Comparison of ENCODE assay signal across 8 cellular contexts in the genomic region with DNA sequence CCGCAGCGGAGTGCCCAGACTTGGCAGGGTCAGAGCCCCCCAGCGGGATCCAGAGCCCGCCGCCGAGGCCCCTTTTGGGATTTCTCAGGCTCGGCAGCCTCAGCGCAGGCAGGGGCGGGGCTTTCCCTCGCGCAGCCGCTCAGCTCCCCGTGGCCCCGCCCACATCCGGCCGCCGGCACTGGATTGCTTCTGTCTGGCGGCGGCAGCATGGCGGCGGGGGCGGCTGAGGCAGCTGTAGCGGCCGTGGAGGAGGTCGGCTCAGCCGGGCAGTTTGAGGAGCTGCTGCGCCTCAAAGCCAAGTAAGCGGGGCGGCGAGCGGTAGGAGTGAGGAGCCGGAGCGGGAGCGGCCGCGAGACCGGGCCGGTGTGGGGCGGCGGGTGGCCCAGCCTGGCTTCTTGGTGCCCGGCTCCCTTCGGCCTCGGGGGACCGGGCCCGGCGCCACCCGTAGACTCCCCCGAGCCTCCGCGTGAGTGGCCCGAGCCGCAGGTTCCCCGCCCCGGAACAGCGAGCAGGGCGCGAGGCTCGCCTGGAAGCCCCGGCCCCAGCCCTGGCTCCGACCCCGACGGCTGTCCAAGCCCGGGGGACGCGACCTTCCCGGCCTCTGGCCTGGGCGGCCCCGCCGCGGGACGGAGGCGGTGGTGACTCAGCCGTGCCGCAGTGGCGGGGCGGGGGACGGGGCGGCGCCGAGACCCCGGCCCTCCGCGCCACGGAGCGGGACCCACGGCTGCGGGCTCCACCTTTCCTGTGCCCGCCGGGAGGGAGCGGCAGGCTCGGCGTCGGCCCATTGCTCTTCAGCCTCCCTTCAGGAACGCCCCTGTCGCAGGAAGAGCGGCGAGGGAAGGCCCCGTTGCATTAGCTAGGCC. TPM values are rescaled to one million over a fixed set of nuclear protein-coding genes. Genes with fewer than 3 reads are reported as not detected.
DNase-seq lines count a peak whose midpoint lies in the region; ATAC-seq and TF ChIP-seq lines count a peak whose summit lies in the region.

A gene (plus strand): TSS at position 178 of the 863 bp plus-strand sequence. CDS start 30 bp downstream, at position 208.

- 0 out of 2 replicates have a peak, but pooled peaks cover 6% of the 10 kb centered on the region for H4K20me1 ChIP-seq in HCT116 (ENCODE audit: insufficient read depth)

- H3K4me1 ChIP-seq in HCT116 (ENCODE audit: control insufficient read depth in 1 of 2, insufficient read depth in 2 of 2, low read length in 2 of 2) (peaks cover 8 to 24% of the 10 kb centered on the region in 2 experiments; a peak in 3 of 4 replicates), adipocyte (ENCODE audit: control insufficient read depth, insufficient read depth, low read length) (peaks cover 35% of the 10 kb centered on the region), cardiac muscle cell (ENCODE audit: low read depth) (peaks cover 9% of the 10 kb centered on the region), transverse colon (peaks cover 17 to 45% (median 22%) of the 10 kb centered on the region in 4 donors)

- TF ChIP-seq RAD21 in HCT116 (IDR thresholded peaks at IDR 0.05; ENCODE audit: low read depth), result no peak

- POLR2A ChIA-PET in HCT116 (lab: Charles Lee), result interaction anchor here (1.0 to 2.9 kb wide), 2 partner anchors 26 kb away, joined by 11 to 13 read pairs; a partner anchor contains a TSS

- in situ Hi-C loops in transverse colon (cut with MboI; ENCODE audit: low pct_ligation_motif_present in 1 of 4, low pct_unique_long_range_greater_than_20kb in 1 of 4, low sequenced_read_pairs in 3 of 4), result no loop called here

- intact Hi-C loops in HCT116 (cut with micrococcal nuclease) (loop anchor here (1.0 kb wide), 1 partner anchor 25 kb away; no protein-coding TSS in a partner anchor), transverse colon (cut with DNase I; ENCODE audit: low total_unique reads) (loop anchor here (2.0 kb wide), 1 partner anchor 26 kb away; a partner anchor contains a TSS)

- H2AFZ ChIP-seq in HCT116 (ENCODE audit: low read depth, low read length, poor library complexity, severe bottlenecking), result no peak within 1 kb of the TSS

- TF ChIP-seq EP300 in transverse colon (IDR thresholded peaks at IDR 0.05; ENCODE audit: low read depth), result no peak

- 0% methylated on average over 36 of the region's 98 CpGs; no CpG with 5 or more reads in 1 of the 2 donors for WGBS in transverse colon (ENCODE audit: low coverage in 1 of 2), 2 donors

- H3K9me3 ChIP-seq in HCT116 (ENCODE audit: control insufficient read depth in 1 of 2, insufficient read depth in 1 of 2, low read depth in 1 of 2, low read length in 2 of 2), result no peaks in the 10 kb centered on the region
- H3K9me3 ChIP-seq in adipocyte (ENCODE audit: control insufficient read depth, low read length), result no peaks in the 10 kb centered on the region
- H3K9me3 ChIP-seq in cardiac muscle cell (ENCODE audit: low read depth), result no peaks in the 10 kb centered on the region
- H3K9me3 ChIP-seq in transverse colon, result no peaks in the 10 kb centered on the region

- peak within 1 kb of the TSS; percentile 70 for H3K4me3 ChIP-seq in GM08714 (ENCODE audit: low read length)
- peak within 1 kb of the TSS; percentile 61 to 73 for H3K4me3 ChIP-seq in HCT116 (replicated peaks in 1 of 2; ENCODE audit: low read depth in 1 of 2, low read length in 2 of 2)
- peak within 1 kb of the TSS; percentile 91 for H3K4me3 ChIP-seq in adipocyte (ENCODE audit: low read length)
- peak within 1 kb of the TSS; percentile 100 for H3K4me3 ChIP-seq in cardiac muscle cell
- H3K4me3 ChIP-seq in transverse colon, result peak within 1 kb of the TSS; percentile 65 to 100 (median 86)

- peaks cover 48% of the 10 kb centered on the region for H3K79me2 ChIP-seq in HCT116 (ENCODE audit: insufficient read depth, low read length)

- peak; percentile 87 for ATAC-seq in HCT116

- TF ChIP-seq POLR2A in HCT116 (IDR thresholded peaks at IDR 0.05; ENCODE audit: borderline replicate concordance, extremely low read depth, insufficient read depth, insufficient read length) (no peak), transverse colon (IDR thresholded peaks at IDR 0.05) (peak; percentile 73)

- peak; percentile 3 for DNase-seq in HCT116 (ENCODE audit: low read depth, low spot score)
- DNase-seq in MV-4-11 (lab: John Stamatoyannopoulos, UW), result peak; percentile 77
- DNase-seq in SW 1271 (lab: John Stamatoyannopoulos, UW), result peak; percentile 15 to 70
- DNase-seq in adipocyte (ENCODE audit: low read depth), result peak; percentile 96
- peak; percentile 88 to 95 for DNase-seq in cardiac muscle cell (ENCODE audit: low read depth in 1 of 2, low spot score in 1 of 2)
- DNase-seq in pons (ENCODE audit: low spot score), result peak; percentile 63
- DNase-seq in transverse colon, result peak; percentile 92

- no peaks in the 10 kb centered on the region for H3K9me2 ChIP-seq in HCT116 (ENCODE audit: insufficient read depth)

- CTCF ChIA-PET in HCT116 (lab: Charles Lee), result interaction anchor here (3.7 kb wide), 1 partner anchor 26 kb away, joined by 16 read pairs; a partner anchor contains a TSS

- BruUV-seq in HCT116 (replicated peaks; lab: Mats Ljungman, UMichigan), result no TSS peak

- H3K27ac ChIP-seq in HCT116 (ENCODE audit: low read depth, low read length) (peak within 1 kb of the TSS; percentile 64), cardiac muscle cell (peak within 1 kb of the TSS; percentile 94), transverse colon (peak within 1 kb of the TSS; percentile 82 to 90 (median 87))

- H3K4me2 ChIP-seq in HCT116 (ENCODE audit: low read length), result peak within 1 kb of the TSS; percentile 75

- TF ChIP-seq CTCF in HCT116 (IDR thresholded peaks at IDR 0.05 in 2 of 3, conservative IDR thresholded peaks at IDR 0.05 in 1 of 3; ENCODE audit: borderline replicate concordance in 1 of 3, insufficient read depth in 1 of 3, low read depth in 2 of 3, low read length in 2 of 3) (no peak), cardiac muscle cell (IDR thresholded peaks at IDR 0.05; ENCODE audit: low read depth, low read length) (no peak), transverse colon (IDR thresholded peaks at IDR 0.05) (no peak)

- no peaks in the 10 kb centered on the region for H3K27me3 ChIP-seq in HCT116 (ENCODE audit: insufficient read depth, low read length)
- H3K27me3 ChIP-seq in adipocyte (replicated peaks; ENCODE audit: control insufficient read depth, insufficient read depth, low read length), result no peaks in the 10 kb centered on the region
- H3K27me3 ChIP-seq in cardiac muscle cell, result no peaks in the 10 kb centered on the region
- no peaks in the 10 kb centered on the region for H3K27me3 ChIP-seq in transverse colon

- RAD21 ChIA-PET in HCT116 (lab: Charles Lee; ENCODE audit: low non-redundant PET in 1 of 2, low total read pairs in 2 of 2, uncharacterized antibody in 2 of 2, unreplicated experiment in 2 of 2), result no interaction called here

- H3K9ac ChIP-seq in HCT116 (ENCODE audit: low read length), result peak within 1 kb of the TSS; percentile 73
- H3K9ac ChIP-seq in adipocyte (ENCODE audit: low read length), result peak within 1 kb of the TSS; percentile 97

- H3K36me3 ChIP-seq in HCT116 (ENCODE audit: control insufficient read depth in 1 of 2, insufficient read depth in 2 of 2, low read length in 2 of 2) (no peaks in the 10 kb centered on the region), adipocyte (ENCODE audit: control insufficient read depth, insufficient read depth, low read length, severe bottlenecking) (no peaks in the 10 kb centered on the region), cardiac muscle cell (no peaks in the 10 kb centered on the region), transverse colon (no peaks in the 10 kb centered on the region)

TF ChIP-seq in HCT116, 20 proteins besides CTCF, POLR2A, EP300 and RAD21:
- TF ChIP-seq, protein P1, sequence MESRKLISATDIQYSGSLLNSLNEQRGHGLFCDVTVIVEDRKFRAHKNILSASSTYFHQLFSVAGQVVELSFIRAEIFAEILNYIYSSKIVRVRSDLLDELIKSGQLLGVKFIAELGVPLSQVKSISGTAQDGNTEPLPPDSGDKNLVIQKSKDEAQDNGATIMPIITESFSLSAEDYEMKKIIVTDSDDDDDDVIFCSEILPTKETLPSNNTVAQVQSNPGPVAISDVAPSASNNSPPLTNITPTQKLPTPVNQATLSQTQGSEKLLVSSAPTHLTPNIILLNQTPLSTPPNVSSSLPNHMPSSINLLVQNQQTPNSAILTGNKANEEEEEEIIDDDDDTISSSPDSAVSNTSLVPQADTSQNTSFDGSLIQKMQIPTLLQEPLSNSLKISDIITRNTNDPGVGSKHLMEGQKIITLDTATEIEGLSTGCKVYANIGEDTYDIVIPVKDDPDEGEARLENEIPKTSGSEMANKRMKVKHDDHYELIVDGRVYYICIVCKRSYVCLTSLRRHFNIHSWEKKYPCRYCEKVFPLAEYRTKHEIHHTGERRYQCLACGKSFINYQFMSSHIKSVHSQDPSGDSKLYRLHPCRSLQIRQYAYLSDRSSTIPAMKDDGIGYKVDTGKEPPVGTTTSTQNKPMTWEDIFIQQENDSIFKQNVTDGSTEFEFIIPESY (IDR thresholded peaks at IDR 0.05; ENCODE audit: extremely low read depth, insufficient replicate concordance, low read length), result no peak
- TF ChIP-seq JUND (IDR thresholded peaks at IDR 0.05) (no peak), ZFX (IDR thresholded peaks at IDR 0.05) (peak; percentile 73), SRF (IDR thresholded peaks at IDR 0.05; ENCODE audit: low read depth) (peak; percentile 60), SP1 (IDR thresholded peaks at IDR 0.05; ENCODE audit: low read depth) (peak; percentile 47; the same call in 1 of the 2 replicates), POLR2AphosphoS5 (IDR thresholded peaks at IDR 0.05; ENCODE audit: low read depth, low read length) (peak; percentile 75), EGR1 (IDR thresholded peaks at IDR 0.05; ENCODE audit: low read depth) (peak; percentile 80), SIN3A (IDR thresholded peaks at IDR 0.05; ENCODE audit: low read depth) (peak; percentile 59; the same call in 1 of the 2 replicates), YY1 (IDR thresholded peaks at IDR 0.05; ENCODE audit: extremely low read depth, insufficient replicate concordance, low read depth, low read length) (peak; percentile 93)
TF ChIP-seq in HCT116: peak in this region for 7.

RNA-seq across cellular contexts. Expression of the gene that starts here (rescaled TPM):
- total RNA-seq in HCT116 (2021; ENCODE audit: unreplicated experiment), result 59.1 TPM
- polyA plus RNA-seq in HCT116 (2012), result 18.0 and 26.8 TPM in 2 replicates
- total RNA-seq in cardiac muscle cell, result 71.3 and 86.3 TPM in 2 replicates
- polyA plus RNA-seq in cardiac muscle cell, result 109 and 168 TPM in 2 replicates
- 10 to 100 TPM; 32.7 to 38.2 (median 34.3) TPM for total RNA-seq in transverse colon

Comparison
In these comparisons a context has a peak if more than half of its experiments do, and no peak if none do; other contexts are left out.
1. Peak in every context shown above with its lines: DNase-seq, ATAC-seq, H3K4me3 ChIP-seq and H3K27ac ChIP-seq.
2. DNase-seq: peak in every context shown above with its lines; median percentile 96 in adipocyte; 92 in transverse colon; 92 in cardiac muscle cell; 77 in MV-4-11; 63 in pons; 42 in SW 1271; 3 in HCT116.